8 cellular contexts compared by ENCODE assay signal in genomic region chr16:20849587-20850390, GRCh38. TPM values are rescaled to one million over a fixed set of nuclear protein-coding genes. Genes with fewer than 3 reads are reported as not detected.
A peak's percentile ranks its signal among the peaks of the same experiment; 100 is the strongest.
DNase-seq lines count a peak whose midpoint lies in the region; ATAC-seq, FAIRE-seq and TF ChIP-seq lines count a peak whose summit lies in the region.

No MANE protein-coding gene starts in this region.

- H3K27me3 Mint-ChIP-seq in activated CD8-positive, alpha-beta T cell treated with anti-CD3 and anti-CD28 coated beads, Interleukin-2, amount 10 ng/mL, durations not matched to agents 7 days and 5 days (ENCODE audit: low read depth), result no peaks in the 10 kb centered on the region
- H3K27me3 Mint-ChIP-seq in effector memory CD8-positive, alpha-beta T cell, result no peaks in the 10 kb centered on the region

- POLR2A ChIA-PET in AG04450 (lab: Yijun Ruan, JAX), result interaction anchor here (2.4 kb wide), 1 partner anchor 51 kb away, joined by 13 read pairs; the partner anchor contains the start of genes DCUN1D3 and LYRM1
- POLR2A ChIA-PET in activated CD8-positive, alpha-beta T cell treated with anti-CD3 and anti-CD28 coated beads, Interleukin-2, amount 10 ng/mL, durations not matched to agents 7 days and 5 days (lab: Charles Lee), result interaction anchor here (1.0 kb wide), 1 partner anchor 25 kb away, joined by 4 read pairs; no protein-coding TSS in a partner anchor

- FAIRE-seq in GM19239 (lab: Jason Lieb, UNC), result peak; percentile 83

- H3K36me3 Mint-ChIP-seq in activated CD8-positive, alpha-beta T cell treated with anti-CD3 and anti-CD28 coated beads, Interleukin-2, amount 10 ng/mL, durations not matched to agents 7 days and 5 days (ENCODE audit: low read depth), result peaks cover 27% of the 10 kb centered on the region
- no peaks in the 10 kb centered on the region for H3K36me3 Mint-ChIP-seq in effector memory CD8-positive, alpha-beta T cell (ENCODE audit: insufficient read depth)

- peaks cover 41% of the 10 kb centered on the region for H3K4me1 Mint-ChIP-seq in activated CD8-positive, alpha-beta T cell treated with anti-CD3 and anti-CD28 coated beads, Interleukin-2, amount 10 ng/mL, durations not matched to agents 7 days and 5 days (ENCODE audit: low read depth)
- H3K4me1 Mint-ChIP-seq in effector memory CD8-positive, alpha-beta T cell (ENCODE audit: low read depth in 2 of 2), result peaks cover 7 to 8% of the 10 kb centered on the region in 2 donors

- no peaks in the 10 kb centered on the region for H3K27me3 ChIP-seq in AG04450 (ENCODE audit: control insufficient read depth, insufficient read depth, low read length)

- H3K27ac Mint-ChIP-seq in activated CD8-positive, alpha-beta T cell treated with anti-CD3 and anti-CD28 coated beads, Interleukin-2, amount 10 ng/mL, durations not matched to agents 7 days and 5 days, result no peak overlapping the region
- H3K27ac Mint-ChIP-seq in effector memory CD8-positive, alpha-beta T cell, result peak overlapping the region in 1 of 2 donors; percentile 3

- H3K4me3 ChIP-seq in AG04450 (ENCODE audit: low read depth, low read length), result no peak overlapping the region

- H3K9me3 Mint-ChIP-seq in activated CD8-positive, alpha-beta T cell treated with anti-CD3 and anti-CD28 coated beads, Interleukin-2, amount 10 ng/mL, durations not matched to agents 7 days and 5 days (ENCODE audit: insufficient read depth), result no peaks in the 10 kb centered on the region
- no peaks in the 10 kb centered on the region for H3K9me3 Mint-ChIP-seq in effector memory CD8-positive, alpha-beta T cell

- no peak overlapping the region for H3K27ac ChIP-seq in AG04450 (ENCODE audit: low read depth, low read length)

- DNase-seq in AG04450 (ENCODE audit: low read depth, low spot score), result peak; percentile 41
- no peak for DNase-seq in GM19239 (ENCODE audit: insufficient read length, low spot score)
- peak; percentile 35 for DNase-seq in NCI-H748 (lab: John Stamatoyannopoulos, UW; ENCODE audit: unreplicated experiment)
- peak; percentile 69 for DNase-seq in activated CD8-positive, alpha-beta T cell treated with anti-CD3 and anti-CD28 coated beads, Interleukin-2, amount 10 ng/mL, durations not matched to agents 7 days and 5 days
- peak; percentile 51 to 70 (median 63) for DNase-seq in effector memory CD8-positive, alpha-beta T cell
- peak; percentile 69 for DNase-seq in midbrain (lab: John Stamatoyannopoulos, UW)
- DNase-seq in stimulated activated CD8-positive, alpha-beta memory T cell treated with anti-CD3 and anti-CD28 coated beads, Interleukin-2, amount 100 ng/mL, for 48 hours (ENCODE audit: low read depth in 2 of 2), result peak; percentile 30 to 53

- CTCF ChIA-PET in AG04450 (lab: Charles Lee), result interaction anchor here (0.5 to 7.3 kb wide), 49 partner anchors 8 to 452 kb away, joined by 3 to 59 read pairs (median 4); partner anchors contain the start of genes DCUN1D3, LDAF1 and LYRM1
- CTCF ChIA-PET in activated CD8-positive, alpha-beta T cell treated with anti-CD3 and anti-CD28 coated beads, Interleukin-2, amount 10 ng/mL, durations not matched to agents 7 days and 5 days (lab: Charles Lee), result interaction anchor here (0.5 to 4.0 kb wide), 47 partner anchors 9 to 707 kb away, joined by 3 to 42 read pairs (median 4); partner anchors contain the start of genes ERI2, LYRM1 and REXO5

- peak; percentile 70 for ATAC-seq in activated CD8-positive, alpha-beta T cell treated with anti-CD3 and anti-CD28 coated beads, Interleukin-2, amount 10 ng/mL, durations not matched to agents 7 days and 5 days
- peak; percentile 56 for ATAC-seq in effector memory CD8-positive, alpha-beta T cell (replicated peaks)
- no peak for ATAC-seq in GM21367 (IDR thresholded peaks at IDR 0.05; ENCODE audit: unreplicated experiment)

- no peak overlapping the region for H3K4me3 Mint-ChIP-seq in activated CD8-positive, alpha-beta T cell treated with anti-CD3 and anti-CD28 coated beads, Interleukin-2, amount 10 ng/mL, durations not matched to agents 7 days and 5 days
- no peak overlapping the region for H3K4me3 Mint-ChIP-seq in effector memory CD8-positive, alpha-beta T cell

- peak; percentile 100 for TF ChIP-seq CTCF in AG04450 (IDR thresholded peaks at IDR 0.05; ENCODE audit: low read depth, low read length)

- H3K9me3 ChIP-seq in AG04450 (ENCODE audit: control insufficient read depth, insufficient read depth, low read length), result no peaks in the 10 kb centered on the region

RNA-seq across cellular contexts. Expression of gene REXO5, which starts 43.5 kb away (rescaled TPM):
- polyA plus RNA-seq in AG04450 (2011; rRNA removed), result 2.4 and 2.6 TPM in 2 replicates
- polyA minus RNA-seq in AG04450 (2011; rRNA and poly(A)+ RNA removed), result 2.3 and 4.9 TPM in 2 replicates
- 10 to 100 TPM; 10.6 to 11.2 TPM for total RNA-seq in activated CD8-positive, alpha-beta T cell treated with anti-CD3 and anti-CD28 coated beads, Interleukin-2, amount 10 ng/mL, durations not matched to agents 7 days and 5 days

RNA-seq across cellular contexts. Expression of gene ERI2, which starts 43.5 kb away (rescaled TPM):
- 10.2 and 14.8 TPM in 2 replicates for polyA plus RNA-seq in AG04450 (2011; rRNA removed)
- polyA minus RNA-seq in AG04450 (2011; rRNA and poly(A)+ RNA removed), result 5.7 TPM in 2 replicates
- total RNA-seq in activated CD8-positive, alpha-beta T cell treated with anti-CD3 and anti-CD28 coated beads, Interleukin-2, amount 10 ng/mL, durations not matched to agents 7 days and 5 days, result 10 to 100 TPM; 15.0 to 15.4 TPM

RNA-seq across cellular contexts. Expression of gene DCUN1D3, which starts 50.4 kb away (rescaled TPM):
- polyA plus RNA-seq in AG04450 (2011; rRNA removed), result 11.3 and 12.0 TPM in 2 replicates
- 30.8 and 36.5 TPM in 2 replicates for polyA minus RNA-seq in AG04450 (2011; rRNA and poly(A)+ RNA removed)
- 10 to 100 TPM in 1 of 2 experiments, 1 to 10 TPM in 1; 10.0 to 10.7 TPM for total RNA-seq in activated CD8-positive, alpha-beta T cell treated with anti-CD3 and anti-CD28 coated beads, Interleukin-2, amount 10 ng/mL, durations not matched to agents 7 days and 5 days

RNA-seq across cellular contexts. Expression of gene LYRM1, which starts 50.8 kb away (rescaled TPM):
- 32.3 and 41.1 TPM in 2 replicates for polyA plus RNA-seq in AG04450 (2011; rRNA removed)
- polyA minus RNA-seq in AG04450 (2011; rRNA and poly(A)+ RNA removed), result 17.9 and 19.1 TPM in 2 replicates
- 10 to 100 TPM; 27.5 to 28.0 TPM for total RNA-seq in activated CD8-positive, alpha-beta T cell treated with anti-CD3 and anti-CD28 coated beads, Interleukin-2, amount 10 ng/mL, durations not matched to agents 7 days and 5 days
